ENCODE assay signal across 2 cellular contexts in the genomic region with DNA sequence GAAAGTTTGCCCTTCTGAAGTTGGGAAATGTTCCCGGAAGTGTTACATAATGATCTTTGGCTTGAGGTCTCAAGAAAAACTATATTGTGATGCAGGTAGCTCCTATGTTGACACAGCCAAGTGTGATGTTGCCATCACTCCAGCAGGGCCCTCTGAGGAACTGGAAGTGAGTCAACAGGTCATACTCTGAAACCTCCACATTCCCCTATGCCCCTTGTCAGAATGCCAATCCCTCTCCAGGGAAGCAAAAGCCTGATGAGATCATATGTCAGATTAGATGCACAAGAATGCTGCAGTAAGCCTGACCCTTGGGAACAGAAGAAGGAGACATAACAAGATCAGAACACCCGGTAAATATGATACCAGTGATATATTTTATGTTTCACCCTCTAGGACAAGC.
TF ChIP-seq lines count a peak whose summit lies in the region.

No MANE protein-coding gene starts in this region.

TF ChIP-seq in IMR-90, 13 proteins besides CTCF, POLR2A, EP300 and RAD21:
- TF ChIP-seq, protein P1, sequence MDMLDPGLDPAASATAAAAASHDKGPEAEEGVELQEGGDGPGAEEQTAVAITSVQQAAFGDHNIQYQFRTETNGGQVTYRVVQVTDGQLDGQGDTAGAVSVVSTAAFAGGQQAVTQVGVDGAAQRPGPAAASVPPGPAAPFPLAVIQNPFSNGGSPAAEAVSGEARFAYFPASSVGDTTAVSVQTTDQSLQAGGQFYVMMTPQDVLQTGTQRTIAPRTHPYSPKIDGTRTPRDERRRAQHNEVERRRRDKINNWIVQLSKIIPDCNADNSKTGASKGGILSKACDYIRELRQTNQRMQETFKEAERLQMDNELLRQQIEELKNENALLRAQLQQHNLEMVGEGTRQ (IDR thresholded peaks at IDR 0.05; ENCODE audit: low read depth, low read length) = no peak
- 0 out of 2 replicates have a peak, but pooled peaks have one; percentile 26 for TF ChIP-seq CEBPB (IDR thresholded peaks at IDR 0.05; ENCODE audit: low read depth, low read length)
- no peak for TF ChIP-seq CHD1 (IDR thresholded peaks at IDR 0.05; ENCODE audit: low read depth, low read length)

TF ChIP-seq in liver, 16 proteins besides CTCF, POLR2A, EP300 and RAD21 (continued from another document):
- TF ChIP-seq, protein P2, sequence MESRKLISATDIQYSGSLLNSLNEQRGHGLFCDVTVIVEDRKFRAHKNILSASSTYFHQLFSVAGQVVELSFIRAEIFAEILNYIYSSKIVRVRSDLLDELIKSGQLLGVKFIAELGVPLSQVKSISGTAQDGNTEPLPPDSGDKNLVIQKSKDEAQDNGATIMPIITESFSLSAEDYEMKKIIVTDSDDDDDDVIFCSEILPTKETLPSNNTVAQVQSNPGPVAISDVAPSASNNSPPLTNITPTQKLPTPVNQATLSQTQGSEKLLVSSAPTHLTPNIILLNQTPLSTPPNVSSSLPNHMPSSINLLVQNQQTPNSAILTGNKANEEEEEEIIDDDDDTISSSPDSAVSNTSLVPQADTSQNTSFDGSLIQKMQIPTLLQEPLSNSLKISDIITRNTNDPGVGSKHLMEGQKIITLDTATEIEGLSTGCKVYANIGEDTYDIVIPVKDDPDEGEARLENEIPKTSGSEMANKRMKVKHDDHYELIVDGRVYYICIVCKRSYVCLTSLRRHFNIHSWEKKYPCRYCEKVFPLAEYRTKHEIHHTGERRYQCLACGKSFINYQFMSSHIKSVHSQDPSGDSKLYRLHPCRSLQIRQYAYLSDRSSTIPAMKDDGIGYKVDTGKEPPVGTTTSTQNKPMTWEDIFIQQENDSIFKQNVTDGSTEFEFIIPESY (IDR thresholded peaks at IDR 0.05) = no peak
- peak in 1 of 2 donors; percentile 14 for TF ChIP-seq RXRA (IDR thresholded peaks at IDR 0.05)
- TF ChIP-seq FOXA2 (IDR thresholded peaks at IDR 0.05) = peak; percentile 37
